ENCODE assay signal across 1 cellular context in the genomic region with DNA sequence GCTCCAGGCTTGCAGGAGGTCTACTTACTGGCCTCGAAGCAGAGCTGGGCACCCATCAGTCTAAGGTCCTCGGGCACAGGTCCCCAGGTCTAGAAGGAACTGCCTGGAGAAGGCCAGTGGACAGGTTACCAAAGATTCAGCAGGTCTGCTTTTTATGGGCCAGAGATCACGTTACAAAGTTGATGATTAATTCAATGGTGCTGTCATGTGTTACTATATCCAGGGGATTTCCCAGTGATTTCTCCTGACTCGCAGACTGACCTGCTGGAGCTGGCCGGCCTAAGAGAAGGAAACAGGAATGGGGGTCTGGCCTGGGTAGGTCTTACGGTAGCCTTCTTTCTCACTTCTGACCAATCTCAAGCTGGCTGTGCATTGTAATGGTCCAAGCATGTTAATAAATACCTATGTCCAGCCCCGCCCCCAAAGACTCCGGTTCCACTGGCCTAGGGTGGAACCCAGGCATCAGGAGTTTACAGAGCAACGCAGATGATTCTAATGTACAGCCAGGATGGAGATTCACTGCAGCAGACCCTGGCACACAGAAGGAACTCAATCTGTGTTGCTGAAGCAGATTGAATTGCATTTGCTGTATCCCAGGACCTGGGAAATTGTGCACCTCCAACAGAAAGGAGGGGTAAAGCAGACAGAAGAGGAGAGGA.
A peak's percentile ranks its signal among the peaks of the same experiment; 100 is the strongest.
TF ChIP-seq lines count a peak whose summit lies in the region.

A gene with protein sequence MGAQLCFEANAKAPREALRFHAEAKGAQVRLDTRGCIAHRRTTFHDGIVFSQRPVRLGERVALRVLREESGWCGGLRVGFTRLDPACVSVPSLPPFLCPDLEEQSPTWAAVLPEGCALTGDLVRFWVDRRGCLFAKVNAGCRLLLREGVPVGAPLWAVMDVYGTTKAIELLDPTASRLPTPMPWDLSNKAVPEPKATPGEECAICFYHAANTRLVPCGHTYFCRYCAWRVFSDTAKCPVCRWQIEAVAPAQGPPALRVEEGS (minus strand): TSS at position 127 of the 659 bp plus-strand sequence. CDS start 71 bp downstream, at position 56.

TF ChIP-seq in SK-N-SH, 30 proteins besides CTCF, POLR2A, EP300 and RAD21 (continued from another document):
- TF ChIP-seq FOSL2 (IDR thresholded peaks at IDR 0.05; ENCODE audit: borderline replicate concordance, low read depth) = peak; percentile 14; the same call in 1 of the 2 replicates
